ENCODE assay signal across 23 cellular contexts in genomic region chr18:45312727-45313126, GRCh38.
"Had no signal": no experiment of that assay in that cellular context is flagged by ENCODE, and none has a peak within 500 bp of the region (broad histone marks: within the 10 kb centered on the region; RNA-seq: fewer than 3 reads in every experiment).

No MANE protein-coding gene starts in this region.

- ATAC-seq: left colon; left lung; lower lobe of right lung; mucosa of descending colon; naive thymus-derived CD4-positive, alpha-beta T cell; natural killer cell treated with Interleukin-12 subunit alpha and Interleukin-12 subunit beta and Interleukin-15 and Interleukin-18, amount 100 ng/mL, for 72 hours; right lobe of liver; stimulated activated memory B cell treated with anti-CD40 and anti-IgM and Interleukin-4, amounts not matched to agents 10 μg/mL and 1 μg/mL and 100 μg/mL, for 72 hours; stimulated activated naive CD8-positive, alpha-beta T cell treated with anti-CD3 and anti-CD28 coated beads, Interleukin-15, amount 100 ng/mL, for 72 hours had no signal

- H3K27ac Mint-ChIP-seq: naive thymus-derived CD4-positive, alpha-beta T cell; natural killer cell treated with Interleukin-12 subunit alpha and Interleukin-12 subunit beta and Interleukin-15 and Interleukin-18, amount 100 ng/mL, for 72 hours; progenitor cell of endocrine pancreas; stimulated activated memory B cell treated with anti-CD40 and anti-IgM and Interleukin-4, amounts not matched to agents 10 μg/mL and 1 μg/mL and 100 μg/mL, for 72 hours; stimulated activated naive CD8-positive, alpha-beta T cell treated with anti-CD3 and anti-CD28 coated beads, Interleukin-15, amount 100 ng/mL, for 72 hours; type B pancreatic cell had no signal

- H3K4me3 ChIP-seq: left lung, lower lobe of right lung, mucosa of descending colon, ovary, right atrium auricular region, right lobe of liver, smooth muscle cell, tibial nerve, uterus had no signal

- H3K36me3 Mint-ChIP-seq: naive thymus-derived CD4-positive, alpha-beta T cell; natural killer cell treated with Interleukin-12 subunit alpha and Interleukin-12 subunit beta and Interleukin-15 and Interleukin-18, amount 100 ng/mL, for 72 hours; stimulated activated memory B cell treated with anti-CD40 and anti-IgM and Interleukin-4, amounts not matched to agents 10 μg/mL and 1 μg/mL and 100 μg/mL, for 72 hours; type B pancreatic cell had no signal

- H3K27me3 Mint-ChIP-seq: stimulated activated naive CD8-positive, alpha-beta T cell treated with anti-CD3 and anti-CD28 coated beads, Interleukin-15, amount 100 ng/mL, for 72 hours; type B pancreatic cell had no signal

- DNase-seq: left colon; left lung; lower lobe of right lung; midbrain; mucosa of descending colon; naive thymus-derived CD4-positive, alpha-beta T cell; ovary; right lobe of liver; stimulated activated CD4-positive, alpha-beta T cell treated with anti-CD3 and anti-CD28 coated beads, Interleukin-1b, Interleukin-23, amount 100 ng/mL, for 48 hours; stimulated activated CD4-positive, alpha-beta T cell treated with anti-CD3 and anti-CD28 coated beads, Interleukin-2, amount 100 ng/mL, for 48 hours; stimulated activated CD4-positive, alpha-beta T cell treated with anti-CD3 and anti-CD28 coated beads, Interleukin-4, amount 100 ng/mL, for 4 hours; stimulated activated CD8-positive, alpha-beta memory T cell treated with anti-CD3 and anti-CD28 coated beads, Interleukin-4, amount 100 ng/mL, for 48 hours; stimulated activated naive CD4-positive, alpha-beta T cell treated with Interleukin-2 at 50 U/mL for 16 hours; stimulated activated naive CD8-positive, alpha-beta T cell treated with anti-CD3 and anti-CD28 coated beads, Interleukin-15, amount 100 ng/mL, for 72 hours; substantia nigra; uterus had no signal

- H3K9me3 ChIP-seq: left lung, lower lobe of right lung, mucosa of descending colon, ovary, right atrium auricular region, right lobe of liver, tibial nerve, uterus had no signal

- H3K9me3 Mint-ChIP-seq: naive thymus-derived CD4-positive, alpha-beta T cell; natural killer cell treated with Interleukin-12 subunit alpha and Interleukin-12 subunit beta and Interleukin-15 and Interleukin-18, amount 100 ng/mL, for 72 hours; stimulated activated memory B cell treated with anti-CD40 and anti-IgM and Interleukin-4, amounts not matched to agents 10 μg/mL and 1 μg/mL and 100 μg/mL, for 72 hours; stimulated activated naive CD8-positive, alpha-beta T cell treated with anti-CD3 and anti-CD28 coated beads, Interleukin-15, amount 100 ng/mL, for 72 hours; type B pancreatic cell had no signal

- H3K4me3 Mint-ChIP-seq: naive thymus-derived CD4-positive, alpha-beta T cell; natural killer cell treated with Interleukin-12 subunit alpha and Interleukin-12 subunit beta and Interleukin-15 and Interleukin-18, amount 100 ng/mL, for 72 hours; stimulated activated memory B cell treated with anti-CD40 and anti-IgM and Interleukin-4, amounts not matched to agents 10 μg/mL and 1 μg/mL and 100 μg/mL, for 72 hours; stimulated activated naive CD8-positive, alpha-beta T cell treated with anti-CD3 and anti-CD28 coated beads, Interleukin-15, amount 100 ng/mL, for 72 hours; type B pancreatic cell had no signal

- H3K4me1 ChIP-seq: left lung, lower lobe of right lung, right atrium auricular region, right lobe of liver, tibial nerve, uterus had no signal

- H3K36me3 ChIP-seq: left lung, lower lobe of right lung, ovary, right atrium auricular region, right lobe of liver, tibial nerve, uterus had no signal

- H3K27me3 ChIP-seq: left lung, ovary, right atrium auricular region, right lobe of liver, tibial nerve, uterus had no signal

- H3K4me1 Mint-ChIP-seq: naive thymus-derived CD4-positive, alpha-beta T cell; stimulated activated memory B cell treated with anti-CD40 and anti-IgM and Interleukin-4, amounts not matched to agents 10 μg/mL and 1 μg/mL and 100 μg/mL, for 72 hours; stimulated activated naive CD8-positive, alpha-beta T cell treated with anti-CD3 and anti-CD28 coated beads, Interleukin-15, amount 100 ng/mL, for 72 hours had no signal

- H3K27ac ChIP-seq: left lung, lower lobe of right lung, ovary, right atrium auricular region, right lobe of liver, tibial nerve, uterus had no signal
